ENCODE assay signal across 27 cellular contexts in the genomic region with DNA sequence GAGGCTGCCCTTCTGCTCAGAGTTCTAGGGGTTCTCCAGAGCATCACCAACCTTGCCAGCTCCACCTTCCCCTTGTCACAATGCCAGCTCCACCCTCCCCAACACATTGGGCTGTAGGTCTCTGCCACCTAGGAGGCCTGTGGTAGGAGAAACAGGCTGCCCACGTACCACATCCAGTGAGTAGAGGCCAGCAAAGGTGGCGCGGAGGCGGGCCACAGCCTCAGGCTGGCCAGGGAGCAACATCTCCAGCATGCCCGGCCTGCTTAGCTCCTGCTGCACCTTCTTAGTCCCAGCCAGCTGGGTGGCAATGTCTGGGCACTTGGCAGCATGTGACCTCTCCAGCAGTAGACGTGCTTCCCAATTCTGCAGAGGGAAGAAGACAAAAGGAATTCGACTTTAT. TPM values are rescaled to one million over a fixed set of nuclear protein-coding genes. Genes with fewer than 3 reads are reported as not detected.
"Had no signal": no experiment of that assay in that cellular context is flagged by ENCODE, and none has a peak within 500 bp of the region (broad histone marks: within the 10 kb centered on the region; RNA-seq: fewer than 3 reads in every experiment).

No MANE protein-coding gene starts in this region.

- H3K4me3 Mint-ChIP-seq: activated CD8-positive, alpha-beta T cell treated with anti-CD3 and anti-CD28 coated beads, Interleukin-2, amount 10 ng/mL, durations not matched to agents 7 days and 5 days; activated naive CD4-positive, alpha-beta T cell treated with anti-CD3 and anti-CD28 coated beads, Interleukin-2, amount 10 ng/mL, durations not matched to agents 7 days and 5 days; activated naive CD8-positive, alpha-beta T cell; activated naive CD8-positive, alpha-beta T cell treated with anti-CD3 and anti-CD28 coated beads, Interleukin-2, amount 50 U/mL, for 24 hours; brain had no signal

- DNase-seq: activated CD4-positive, alpha-beta T cell treated with anti-CD3 and anti-CD28 coated beads for 1 hour; activated CD4-positive, alpha-beta T cell treated with anti-CD3 and anti-CD28 coated beads for 48 hours; activated CD4-positive, CD25-positive, alpha-beta regulatory T cell; activated CD8-positive, alpha-beta T cell treated with anti-CD3 and anti-CD28 coated beads, Interleukin-2, amount 10 ng/mL, durations not matched to agents 7 days and 5 days; activated effector memory CD4-positive, alpha-beta T cell treated with Interleukin-2 at 50 U/mL for 16 hours; activated naive CD4-positive, alpha-beta T cell treated with anti-CD3 and anti-CD28 coated beads, Interleukin-2, amount 10 ng/mL, durations not matched to agents 7 days and 5 days; activated naive CD8-positive, alpha-beta T cell treated with anti-CD3 and anti-CD28 coated beads, Interleukin-2, amount 50 U/mL, for 24 hours; activated T-cell treated with anti-CD3 and anti-CD28 coated beads, Interleukin-2, amount 50 U/mL, for 48 hours; anterior cingulate cortex; MM.1S; MV-4-11; NCI-H1092; NCI-H1436 treated with DMSO at 0.1 percent for 48 hours; NCI-H1694 treated with DMSO at 0.1 percent for 48 hours; NCI-H2029; NCI-H345; NCI-H524 treated with DMSO at 0.1 percent for 48 hours; SIG-M5; SW 1271; T-helper 1 cell; T-helper 9 cell; WERI-Rb-1 had no signal

- H3K4me1 Mint-ChIP-seq: activated naive CD8-positive, alpha-beta T cell treated with anti-CD3 and anti-CD28 coated beads, Interleukin-2, amount 50 U/mL, for 24 hours; brain had no signal

- ATAC-seq: activated CD8-positive, alpha-beta T cell treated with anti-CD3 and anti-CD28 coated beads, Interleukin-2, amount 10 ng/mL, durations not matched to agents 7 days and 5 days; activated naive CD8-positive, alpha-beta T cell treated with anti-CD3 and anti-CD28 coated beads, Interleukin-2, amount 50 U/mL, for 24 hours; Panc1 had no signal

- H3K27ac Mint-ChIP-seq: activated naive CD4-positive, alpha-beta T cell treated with anti-CD3 and anti-CD28 coated beads, Interleukin-2, amount 10 ng/mL, durations not matched to agents 7 days and 5 days; activated naive CD8-positive, alpha-beta T cell treated with anti-CD3 and anti-CD28 coated beads, Interleukin-2, amount 50 U/mL, for 24 hours; brain had no signal

- H3K27me3 Mint-ChIP-seq: activated naive CD4-positive, alpha-beta T cell treated with anti-CD3 and anti-CD28 coated beads, Interleukin-2, amount 10 ng/mL, durations not matched to agents 7 days and 5 days; activated naive CD8-positive, alpha-beta T cell; activated naive CD8-positive, alpha-beta T cell treated with anti-CD3 and anti-CD28 coated beads, Interleukin-2, amount 50 U/mL, for 24 hours had no signal

- H3K27ac ChIP-seq: KMS-11, WERI-Rb-1 had no signal

- H3K9me3 Mint-ChIP-seq: activated naive CD4-positive, alpha-beta T cell treated with anti-CD3 and anti-CD28 coated beads, Interleukin-2, amount 10 ng/mL, durations not matched to agents 7 days and 5 days; activated naive CD8-positive, alpha-beta T cell treated with anti-CD3 and anti-CD28 coated beads, Interleukin-2, amount 50 U/mL, for 24 hours; brain had no signal

RNA-seq across cellular contexts. Expression of a gene that starts 23.9 kb away (rescaled TPM):
- total RNA-seq: RPMI7951 had no signal
